ENCODE assay signal across 28 cellular contexts in genomic region chr2:156397229-156397628, GRCh38.
"Had no signal": no experiment of that assay in that cellular context is flagged by ENCODE, and none has a peak within 500 bp of the region (broad histone marks: within the 10 kb centered on the region; RNA-seq: fewer than 3 reads in every experiment).

No MANE protein-coding gene starts in this region.

- H3K27me3 ChIP-seq: esophagus squamous epithelium, left lung, tibial nerve, upper lobe of right lung, uterus had no signal

- H3K36me3 ChIP-seq: esophagus squamous epithelium, heart right ventricle, left lung, thoracic aorta, tibial nerve, upper lobe of right lung, uterus had no signal

- H3K79me2 ChIP-seq: parathyroid adenoma had no signal

- H3K4me3 ChIP-seq: coronary artery, esophagus squamous epithelium, heart right ventricle, left lung, mucosa of descending colon, psoas muscle, skin epidermis, thoracic aorta, tibial nerve, upper lobe of right lung, uterus had no signal

- H3K4me1 ChIP-seq: uterus had no signal

- H3K9ac ChIP-seq: parathyroid adenoma had no signal

- DNase-seq: effector memory CD8-positive, alpha-beta T cell; erythroblast; esophagus squamous epithelium; foreskin melanocyte; glutamatergic neuron; heart right ventricle; hippocampal formation; left cardiac atrium; left lung; mesenchymal stem cell; mucosa of descending colon; naive thymus-derived CD4-positive, alpha-beta T cell; psoas muscle; right cardiac atrium; stimulated activated CD4-positive, alpha-beta T cell treated with anti-CD3 and anti-CD28 coated beads, Interleukin-15, amount 100 ng/mL, for 24 hours; stimulated activated CD4-positive, alpha-beta T cell treated with anti-CD3 and anti-CD28 coated beads, Interleukin-2, amount 100 ng/mL, for 48 hours; stimulated activated naive B cell treated with anti-CD40 and anti-IgM and Interleukin-4, amounts not matched to agents 10 μg/mL and 1 μg/mL and 100 μg/mL, for 72 hours; upper lobe of right lung; uterus had no signal

- H3K9me3 ChIP-seq: esophagus squamous epithelium, heart right ventricle, left lung, mucosa of descending colon, psoas muscle, thoracic aorta, tibial nerve, upper lobe of right lung, uterus had no signal

- H3K27me3 Mint-ChIP-seq: effector memory CD8-positive, alpha-beta T cell; stimulated activated naive CD8-positive, alpha-beta T cell treated with anti-CD3 and anti-CD28 coated beads, Interleukin-15, Interleukin-2, amounts not matched to agents 100 ng/mL and 50 ng/mL, for 24 hours had no signal

- ATAC-seq: effector memory CD8-positive, alpha-beta T cell; heart right ventricle; left cardiac atrium; left lung; mucosa of descending colon; naive thymus-derived CD4-positive, alpha-beta T cell; psoas muscle; right cardiac atrium; stimulated activated naive B cell treated with anti-CD40 and anti-IgM and Interleukin-4, amounts not matched to agents 10 μg/mL and 1 μg/mL and 100 μg/mL, for 72 hours; upper lobe of right lung had no signal

- H3K36me3 Mint-ChIP-seq: mesothelial cell of epicardium had no signal

- H2AFZ ChIP-seq: parathyroid adenoma had no signal

- H3K27ac ChIP-seq: coronary artery, esophagus squamous epithelium, heart right ventricle, parathyroid adenoma, psoas muscle, skin epidermis, thoracic aorta, tibial nerve, upper lobe of right lung, uterus had no signal

- H3K9me3 Mint-ChIP-seq: effector memory CD8-positive, alpha-beta T cell; mesothelial cell of epicardium; stimulated activated naive B cell treated with anti-CD40 and anti-IgM and Interleukin-4, amounts not matched to agents 10 μg/mL and 1 μg/mL and 100 μg/mL, for 72 hours; stimulated activated naive CD8-positive, alpha-beta T cell treated with anti-CD3 and anti-CD28 coated beads, Interleukin-15, Interleukin-2, amounts not matched to agents 100 ng/mL and 50 ng/mL, for 24 hours had no signal

- FAIRE-seq: endometrium, islet of Langerhans had no signal

- H3K4me3 Mint-ChIP-seq: effector memory CD8-positive, alpha-beta T cell; mesothelial cell of epicardium; stimulated activated naive B cell treated with anti-CD40 and anti-IgM and Interleukin-4, amounts not matched to agents 10 μg/mL and 1 μg/mL and 100 μg/mL, for 72 hours; stimulated activated naive CD8-positive, alpha-beta T cell treated with anti-CD3 and anti-CD28 coated beads, Interleukin-15, Interleukin-2, amounts not matched to agents 100 ng/mL and 50 ng/mL, for 24 hours had no signal

- H3K27ac Mint-ChIP-seq: mesothelial cell of epicardium; stimulated activated naive B cell treated with anti-CD40 and anti-IgM and Interleukin-4, amounts not matched to agents 10 μg/mL and 1 μg/mL and 100 μg/mL, for 72 hours; stimulated activated naive CD8-positive, alpha-beta T cell treated with anti-CD3 and anti-CD28 coated beads, Interleukin-15, Interleukin-2, amounts not matched to agents 100 ng/mL and 50 ng/mL, for 24 hours had no signal
